22 cellular contexts compared by ENCODE assay signal in genomic region chr3:59464187-59464586, GRCh38.
"Had no signal": no experiment of that assay in that cellular context is flagged by ENCODE, and none has a peak within 500 bp of the region (broad histone marks: within the 10 kb centered on the region; RNA-seq: fewer than 3 reads in every experiment).

No MANE protein-coding gene starts in this region.

- H3K4me1 ChIP-seq: colonic mucosa, esophagus squamous epithelium, lower lobe of right lung, parathyroid adenoma, transverse colon, vagina had no signal

- H2AFZ ChIP-seq: parathyroid adenoma had no signal

- H3K9me3 ChIP-seq: colonic mucosa, esophagus squamous epithelium, lower lobe of right lung, neutrophil, thoracic aorta, transverse colon, vagina had no signal

- ATAC-seq: left ventricle myocardium superior; lower lobe of right lung; natural killer cell; sciatic nerve; stimulated activated memory B cell treated with anti-CD40 and anti-IgM and Interleukin-4, amounts not matched to agents 10 μg/mL and 1 μg/mL and 100 μg/mL, for 72 hours; stimulated activated naive CD8-positive, alpha-beta T cell treated with anti-CD3 and anti-CD28 coated beads, Interleukin-15, Interleukin-2, amounts not matched to agents 100 U/mL and 50 U/mL, for 24 hours had no signal

- H3K27ac ChIP-seq: colonic mucosa, esophagus squamous epithelium, lower lobe of right lung, neutrophil, parathyroid adenoma, thoracic aorta, transverse colon, vagina had no signal

- H3K36me3 ChIP-seq: colonic mucosa, esophagus squamous epithelium, lower lobe of right lung, neutrophil, thoracic aorta, transverse colon, vagina had no signal

- H3K79me2 ChIP-seq: parathyroid adenoma had no signal

- DNase-seq: colonic mucosa; effector CD8-positive, alpha-beta T cell; endodermal cell; erythroblast; esophagus squamous epithelium; hypothalamus; immature natural killer cell; islet precursor cell; left ventricle myocardium superior; lower lobe of right lung; natural killer cell; stimulated activated CD4-positive, alpha-beta T cell treated with anti-CD3 and anti-CD28 coated beads, Interleukin-2, amount 100 ng/mL, for 24 hours; stimulated activated CD4-positive, alpha-beta T cell treated with anti-CD3 and anti-CD28 coated beads, Interleukin-4, amount 100 ng/mL, for 4 hours; stimulated activated naive CD8-positive, alpha-beta T cell treated with anti-CD3 and anti-CD28 coated beads, Interleukin-15, Interleukin-2, amounts not matched to agents 100 U/mL and 50 U/mL, for 24 hours; substantia nigra; transverse colon had no signal

- H3K4me3 ChIP-seq: colonic mucosa, esophagus squamous epithelium, lower lobe of right lung, thoracic aorta, transverse colon, vagina had no signal

- H3K27me3 ChIP-seq: colonic mucosa, esophagus squamous epithelium, neutrophil, transverse colon, vagina had no signal

- H3K9ac ChIP-seq: parathyroid adenoma had no signal
